Comparison of ENCODE assay signal across 2 cellular contexts in the genomic region with DNA sequence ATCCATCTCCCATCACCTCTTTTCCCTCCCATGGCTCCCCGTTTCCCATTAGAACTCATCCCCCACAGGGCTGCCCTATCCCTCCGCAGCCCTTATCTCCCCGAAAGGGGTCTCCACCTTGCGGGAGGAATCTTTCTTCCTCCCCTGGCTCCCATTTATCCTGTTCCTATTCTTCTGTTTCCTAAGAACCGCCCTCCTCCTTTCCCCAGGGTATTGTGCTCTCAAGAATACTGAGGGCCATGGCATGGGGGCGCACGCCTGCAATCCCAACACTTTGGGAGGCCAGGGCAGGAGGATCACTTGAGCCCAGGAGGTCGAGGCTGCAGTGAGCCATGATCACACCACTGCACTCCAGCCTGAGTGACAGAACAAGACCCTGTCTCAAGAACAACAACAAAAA.
TF ChIP-seq lines count a peak whose summit lies in the region.

No MANE protein-coding gene starts in this region.

TF ChIP-seq in SK-N-SH, 30 proteins besides CTCF, POLR2A, EP300 and RAD21:
- no peak for TF ChIP-seq PBX3 (IDR thresholded peaks at IDR 0.05)
- TF ChIP-seq, protein P1, sequence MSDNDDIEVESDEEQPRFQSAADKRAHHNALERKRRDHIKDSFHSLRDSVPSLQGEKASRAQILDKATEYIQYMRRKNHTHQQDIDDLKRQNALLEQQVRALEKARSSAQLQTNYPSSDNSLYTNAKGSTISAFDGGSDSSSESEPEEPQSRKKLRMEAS (IDR thresholded peaks at IDR 0.05; ENCODE audit: low read depth): no peak
- no peak for TF ChIP-seq RFX5 (IDR thresholded peaks at IDR 0.05; ENCODE audit: low read length)
- TF ChIP-seq, protein P2, sequence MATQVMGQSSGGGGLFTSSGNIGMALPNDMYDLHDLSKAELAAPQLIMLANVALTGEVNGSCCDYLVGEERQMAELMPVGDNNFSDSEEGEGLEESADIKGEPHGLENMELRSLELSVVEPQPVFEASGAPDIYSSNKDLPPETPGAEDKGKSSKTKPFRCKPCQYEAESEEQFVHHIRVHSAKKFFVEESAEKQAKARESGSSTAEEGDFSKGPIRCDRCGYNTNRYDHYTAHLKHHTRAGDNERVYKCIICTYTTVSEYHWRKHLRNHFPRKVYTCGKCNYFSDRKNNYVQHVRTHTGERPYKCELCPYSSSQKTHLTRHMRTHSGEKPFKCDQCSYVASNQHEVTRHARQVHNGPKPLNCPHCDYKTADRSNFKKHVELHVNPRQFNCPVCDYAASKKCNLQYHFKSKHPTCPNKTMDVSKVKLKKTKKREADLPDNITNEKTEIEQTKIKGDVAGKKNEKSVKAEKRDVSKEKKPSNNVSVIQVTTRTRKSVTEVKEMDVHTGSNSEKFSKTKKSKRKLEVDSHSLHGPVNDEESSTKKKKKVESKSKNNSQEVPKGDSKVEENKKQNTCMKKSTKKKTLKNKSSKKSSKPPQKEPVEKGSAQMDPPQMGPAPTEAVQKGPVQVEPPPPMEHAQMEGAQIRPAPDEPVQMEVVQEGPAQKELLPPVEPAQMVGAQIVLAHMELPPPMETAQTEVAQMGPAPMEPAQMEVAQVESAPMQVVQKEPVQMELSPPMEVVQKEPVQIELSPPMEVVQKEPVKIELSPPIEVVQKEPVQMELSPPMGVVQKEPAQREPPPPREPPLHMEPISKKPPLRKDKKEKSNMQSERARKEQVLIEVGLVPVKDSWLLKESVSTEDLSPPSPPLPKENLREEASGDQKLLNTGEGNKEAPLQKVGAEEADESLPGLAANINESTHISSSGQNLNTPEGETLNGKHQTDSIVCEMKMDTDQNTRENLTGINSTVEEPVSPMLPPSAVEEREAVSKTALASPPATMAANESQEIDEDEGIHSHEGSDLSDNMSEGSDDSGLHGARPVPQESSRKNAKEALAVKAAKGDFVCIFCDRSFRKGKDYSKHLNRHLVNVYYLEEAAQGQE (IDR thresholded peaks at IDR 0.05; ENCODE audit: low read depth, low read length): no peak
- no peak for TF ChIP-seq JUND (IDR thresholded peaks at IDR 0.05)
- TF ChIP-seq NRF1 (IDR thresholded peaks at IDR 0.05; ENCODE audit: low read depth, low read length): no peak
- no peak for TF ChIP-seq TAF1 (IDR thresholded peaks at IDR 0.05; ENCODE audit: borderline replicate concordance, low read depth, low read length)
- no peak for TF ChIP-seq USF1 (IDR thresholded peaks at IDR 0.05; ENCODE audit: borderline replicate concordance, low read depth)
- no peak for TF ChIP-seq EZH2phosphoT487 (IDR thresholded peaks at IDR 0.05; ENCODE audit: borderline replicate concordance, low read depth)
- TF ChIP-seq MEF2A (IDR thresholded peaks at IDR 0.05; ENCODE audit: borderline replicate concordance, low read depth): no peak
- TF ChIP-seq RCOR1 (IDR thresholded peaks at IDR 0.05; ENCODE audit: low read length): no peak
- no peak for TF ChIP-seq NFIC (IDR thresholded peaks at IDR 0.05; ENCODE audit: borderline replicate concordance)
- no peak for TF ChIP-seq SIN3A (IDR thresholded peaks at IDR 0.05; ENCODE audit: borderline replicate concordance, low read depth, low read length)
- no peak for TF ChIP-seq POLR2AphosphoS5 (IDR thresholded peaks at IDR 0.05; ENCODE audit: low read depth, low read length)
- TF ChIP-seq ELF1 (IDR thresholded peaks at IDR 0.05): no peak
- TF ChIP-seq GATA2 (CRISPR knock-in tag; IDR thresholded peaks at IDR 0.05): no peak
- no peak for TF ChIP-seq GABPA (IDR thresholded peaks at IDR 0.05; ENCODE audit: low read depth)
- TF ChIP-seq FOXJ3 (CRISPR knock-in tag; IDR thresholded peaks at IDR 0.05): no peak

TF ChIP-seq in SK-N-SH treated with all-trans-retinoic acid at 6 μM for 48 hours, 23 proteins besides CTCF, POLR2A, EP300 and RAD21:
- TF ChIP-seq TSHZ2 (CRISPR knock-in tag; IDR thresholded peaks at IDR 0.05) (no peak), BACH2 (CRISPR knock-in tag; IDR thresholded peaks at IDR 0.05; ENCODE audit: borderline replicate concordance) (no peak), ZFP3 (CRISPR knock-in tag; IDR thresholded peaks at IDR 0.05) (no peak), ZNF565 (CRISPR knock-in tag; conservative IDR thresholded peaks at IDR 0.05; ENCODE audit: low read depth) (no peak), ZNF8 (CRISPR knock-in tag; IDR thresholded peaks at IDR 0.05) (no peak), OSR1 (CRISPR knock-in tag; IDR thresholded peaks at IDR 0.05) (no peak), ZNF70 (CRISPR knock-in tag; IDR thresholded peaks at IDR 0.05) (no peak), TOX (CRISPR knock-in tag; IDR thresholded peaks at IDR 0.05; ENCODE audit: borderline replicate concordance) (no peak), RARB (CRISPR knock-in tag; IDR thresholded peaks at IDR 0.05) (no peak), SNAI2 (CRISPR knock-in tag; IDR thresholded peaks at IDR 0.05) (no peak), ARNTL (CRISPR knock-in tag; IDR thresholded peaks at IDR 0.05; ENCODE audit: borderline replicate concordance, low read depth) (no peak), PPARA (CRISPR knock-in tag; IDR thresholded peaks at IDR 0.05; ENCODE audit: borderline replicate concordance) (no peak)
